Comparison of ENCODE assay signal across 12 cellular contexts in genomic region chr6:79070206-79070825, GRCh38. TPM values are rescaled to one million over a fixed set of nuclear protein-coding genes. Genes with fewer than 3 reads are reported as not detected.
DNase-seq lines count a peak whose midpoint lies in the region; ATAC-seq and TF ChIP-seq lines count a peak whose summit lies in the region.
"Had no signal": no experiment of that assay in that cellular context is flagged by ENCODE, and none has a peak within 500 bp of the region (broad histone marks: within the 10 kb centered on the region; RNA-seq: fewer than 3 reads in every experiment).

No MANE protein-coding gene starts in this region.

- ATAC-seq in GM19467 (IDR thresholded peaks at IDR 0.05; ENCODE audit: unreplicated experiment) (peak; percentile 76), HG03097 (IDR thresholded peaks at IDR 0.05; ENCODE audit: low FRiP score, unreplicated experiment) (peak; percentile 71), aorta (ENCODE audit: low FRiP score) (no peak), omental fat pad (ENCODE audit: low FRiP score) (no peak)

- no peaks in the 10 kb centered on the region for H3K36me3 ChIP-seq in aorta (ENCODE audit: control insufficient read depth in 1 of 2, insufficient read depth in 2 of 2, low read length in 1 of 2)
- H3K36me3 ChIP-seq: right atrium auricular region had no signal

- peak overlapping the region; percentile 53 for H3K4me3 ChIP-seq in GM08714 (ENCODE audit: low read length)
- H3K4me3 ChIP-seq in choroid plexus epithelial cell (ENCODE audit: low read depth, low read length) = no peak overlapping the region
- H3K4me3 ChIP-seq in aorta (ENCODE audit: low read length in 2 of 2) = no peak overlapping the region
- H3K4me3 ChIP-seq: right atrium auricular region, testis had no signal

- no peaks in the 10 kb centered on the region for H3K9me3 ChIP-seq in aorta (ENCODE audit: control insufficient read depth, low read length)
- H3K9me3 ChIP-seq: right atrium auricular region, testis had no signal

- TF ChIP-seq CTCF in choroid plexus epithelial cell (conservative IDR thresholded peaks at IDR 0.05; ENCODE audit: low read depth, low read length) (no peak), omental fat pad (IDR thresholded peaks at IDR 0.05) (no peak)

- no peak overlapping the region for H3K27ac ChIP-seq in aorta (ENCODE audit: low read depth in 1 of 2, low read length in 2 of 2)
- H3K27ac ChIP-seq: right atrium auricular region, testis had no signal

- peaks cover 2 to 5% of the 10 kb centered on the region in 2 donors for H3K4me1 ChIP-seq in aorta (ENCODE audit: control insufficient read depth in 1 of 2, insufficient read depth in 2 of 2, low read length in 2 of 2)

- H3K27me3 ChIP-seq in aorta (ENCODE audit: control insufficient read depth in 1 of 2, insufficient read depth in 2 of 2, low read length in 1 of 2) = no peaks in the 10 kb centered on the region
- H3K27me3 ChIP-seq: right atrium auricular region, testis had no signal

- DNase-seq in choroid plexus epithelial cell (ENCODE audit: low read depth) (peak; percentile 38), aorta (no peak), omental fat pad (ENCODE audit: low spot score) (no peak)
- no peak for DNase-seq in stimulated activated CD4-positive, alpha-beta T cell treated with anti-CD3 and anti-CD28 coated beads, Interleukin-12 subunit alpha, Interleukin-12 subunit beta, amount 100 ng/mL, for 4 hours
- no peak for DNase-seq in activated CD4-positive, alpha-beta T cell treated with anti-CD3 and anti-CD28 coated beads for 4 hours
- DNase-seq: DMS153, T-helper 1 cell, testis had no signal

- intact Hi-C loops in aorta (cut with DNase I) = loop anchor here in 1 of 2 donors (10.0 kb wide), 2 partner anchors 464 to 1606 kb away; partner anchors contain the start of genes HTR1B and LCA5

- 26 to 28% methylated on average over 5 of the region's 5 CpGs for WGBS in aorta, 2 donors

RNA-seq across cellular contexts. Expression of gene PHIP, which starts 7.7 kb away (rescaled TPM):
- total RNA-seq in aorta = 10 to 100 TPM; 31.5 to 38.0 TPM
- polyA plus RNA-seq in aorta = 10 to 100 TPM in 1 of 2 donors, 1 to 10 TPM in 1; 2.9 to 10.5 TPM
- 10 to 100 TPM; 18.0 to 43.3 (median 23.9) TPM for total RNA-seq in omental fat pad

Comparison
In these comparisons a context has a peak if more than half of its experiments do, and no peak if none do; other contexts are left out.
1. ATAC-seq: peak in GM19467 (single experiment) and HG03097 (single experiment); none in aorta (single experiment) and omental fat pad (single experiment).